ENCODE assay signal across 9 cellular contexts in the genomic region with DNA sequence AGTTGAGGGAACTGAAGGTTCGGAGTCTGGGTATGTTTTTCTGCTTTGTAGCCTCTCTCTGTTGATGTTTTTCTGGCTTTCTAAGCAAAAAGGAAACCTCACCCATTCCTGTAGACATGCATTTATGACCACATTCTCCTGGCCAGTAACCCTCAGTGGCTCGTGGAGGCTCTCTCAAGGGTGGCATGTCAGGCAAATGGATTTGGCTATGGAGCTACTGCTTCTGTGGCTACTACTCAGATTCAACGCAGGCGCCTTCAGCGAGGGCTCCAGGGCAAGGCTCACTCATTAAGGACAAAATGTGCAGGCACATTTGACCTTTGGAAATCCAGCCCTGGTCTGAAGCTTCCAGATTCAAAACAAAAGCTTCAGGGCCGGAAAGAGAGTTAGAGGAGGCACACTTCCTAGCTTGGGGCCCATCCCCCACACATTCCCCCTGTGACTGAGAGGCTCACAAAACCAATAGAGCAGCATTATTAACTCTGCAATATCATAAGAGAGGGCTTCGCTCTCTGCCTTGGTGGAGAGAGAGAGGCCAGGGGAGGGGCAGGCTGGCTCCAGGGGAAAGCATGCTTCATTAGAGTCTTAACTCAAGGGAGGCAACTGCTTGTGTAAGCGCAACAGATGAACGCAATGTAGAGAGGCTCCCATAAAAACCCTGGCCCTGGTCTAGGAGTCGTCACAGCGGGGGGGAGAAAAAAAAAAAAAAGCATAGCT. TPM values are rescaled to one million over a fixed set of nuclear protein-coding genes. Genes with fewer than 3 reads are reported as not detected.
DNase-seq lines count a peak whose midpoint lies in the region; ATAC-seq, FAIRE-seq and TF ChIP-seq lines count a peak whose summit lies in the region.
"Had no signal": no experiment of that assay in that cellular context is flagged by ENCODE, and none has a peak within 500 bp of the region (broad histone marks: within the 10 kb centered on the region; RNA-seq: fewer than 3 reads in every experiment).

No MANE protein-coding gene starts in this region.

- peaks cover 9% of the 10 kb centered on the region for H3K36me3 Mint-ChIP-seq in activated B cell treated with CpG ODN at 0.5 μM for 24 hours (ENCODE audit: low read depth)
- no peaks in the 10 kb centered on the region for H3K36me3 Mint-ChIP-seq in mesothelial cell of epicardium
- peaks cover 21% of the 10 kb centered on the region for H3K36me3 Mint-ChIP-seq in stimulated activated naive CD8-positive, alpha-beta T cell treated with anti-CD3 and anti-CD28 coated beads, Interleukin-15, Interleukin-2, amounts not matched to agents 100 ng/mL and 50 ng/mL, for 24 hours (ENCODE audit: low read depth)

- H3K27me3 Mint-ChIP-seq in activated B cell treated with CpG ODN at 0.5 μM for 24 hours, result no peaks in the 10 kb centered on the region
- no peaks in the 10 kb centered on the region for H3K27me3 Mint-ChIP-seq in mesothelial cell of epicardium (ENCODE audit: low read depth)
- H3K27me3 Mint-ChIP-seq in stimulated activated naive CD8-positive, alpha-beta T cell treated with anti-CD3 and anti-CD28 coated beads, Interleukin-15, Interleukin-2, amounts not matched to agents 100 ng/mL and 50 ng/mL, for 24 hours, result no peaks in the 10 kb centered on the region

- no peak for FAIRE-seq in HTR-8/SVneo (lab: Jason Lieb, UNC)
- FAIRE-seq: colon had no signal

- DNase-seq in activated gamma-delta T cell treated with Interleukin-2 at 50 U/mL for 16 hours (peak; percentile 55), activated gamma-delta T cell (lab: John Stamatoyannopoulos, UW) (no peak), Kasumi-1 (lab: John Stamatoyannopoulos, UW) (peak; percentile 25 to 31), activated B cell treated with CpG ODN at 0.5 μM for 24 hours (peak; percentile 34), ecto neural progenitor cell (ENCODE audit: low spot score) (peak; percentile 64), mesothelial cell of epicardium (ENCODE audit: low spot score in 2 of 2, unreplicated experiment in 2 of 2) (peak in 1 of 2 experiments; percentile 45), HTR-8/SVneo (ENCODE audit: insufficient read length, low spot score) (no peak)

- H3K27ac Mint-ChIP-seq in activated B cell treated with CpG ODN at 0.5 μM for 24 hours (peak overlapping the region; percentile 92), mesothelial cell of epicardium (peak overlapping the region; percentile 52)
- peak overlapping the region; percentile 83 for H3K27ac Mint-ChIP-seq in stimulated activated naive CD8-positive, alpha-beta T cell treated with anti-CD3 and anti-CD28 coated beads, Interleukin-15, Interleukin-2, amounts not matched to agents 100 ng/mL and 50 ng/mL, for 24 hours

- H3K4me1 Mint-ChIP-seq in activated B cell treated with CpG ODN at 0.5 μM for 24 hours, result peaks cover 63% of the 10 kb centered on the region
- peaks cover 39% of the 10 kb centered on the region for H3K4me1 Mint-ChIP-seq in mesothelial cell of epicardium
- peaks cover 78% of the 10 kb centered on the region for H3K4me1 Mint-ChIP-seq in stimulated activated naive CD8-positive, alpha-beta T cell treated with anti-CD3 and anti-CD28 coated beads, Interleukin-15, Interleukin-2, amounts not matched to agents 100 ng/mL and 50 ng/mL, for 24 hours (ENCODE audit: low read depth)

- intact Hi-C loops in activated B cell treated with CpG ODN at 0.5 μM for 24 hours (cut with micrococcal nuclease), result loop anchor here (1.0 to 5.0 kb wide), 4 partner anchors 12 to 385 kb away; a partner anchor contains a TSS

- peak overlapping the region; percentile 52 for H3K4me3 Mint-ChIP-seq in activated B cell treated with CpG ODN at 0.5 μM for 24 hours
- peak overlapping the region; percentile 9 for H3K4me3 Mint-ChIP-seq in mesothelial cell of epicardium
- peak overlapping the region; percentile 75 for H3K4me3 Mint-ChIP-seq in stimulated activated naive CD8-positive, alpha-beta T cell treated with anti-CD3 and anti-CD28 coated beads, Interleukin-15, Interleukin-2, amounts not matched to agents 100 ng/mL and 50 ng/mL, for 24 hours

- CTCF ChIA-PET in activated B cell treated with CpG ODN at 0.5 μM for 24 hours (lab: Charles Lee), result interaction anchor here (1.1 to 3.4 kb wide), 4 partner anchors 22 to 329 kb away, joined by 3 to 14 read pairs (median 9); a partner anchor contains a TSS

- POLR2A ChIA-PET in activated B cell treated with CpG ODN at 0.5 μM for 24 hours (lab: Charles Lee), result interaction anchor here (0.7 to 4.8 kb wide), 11 partner anchors 9 to 1247 kb away, joined by 3 to 202 read pairs (median 6); a partner anchor contains a TSS

- H3K9me3 Mint-ChIP-seq in activated B cell treated with CpG ODN at 0.5 μM for 24 hours (no peaks in the 10 kb centered on the region), mesothelial cell of epicardium (no peaks in the 10 kb centered on the region)
- H3K9me3 Mint-ChIP-seq in stimulated activated naive CD8-positive, alpha-beta T cell treated with anti-CD3 and anti-CD28 coated beads, Interleukin-15, Interleukin-2, amounts not matched to agents 100 ng/mL and 50 ng/mL, for 24 hours, result no peaks in the 10 kb centered on the region

- ATAC-seq in activated B cell treated with CpG ODN at 0.5 μM for 24 hours (ENCODE audit: low read depth), result peak; percentile 65

- TF ChIP-seq CTCF in activated B cell treated with CpG ODN at 0.5 μM for 24 hours (IDR thresholded peaks at IDR 0.05), result no peak
- TF ChIP-seq CTCF in mesothelial cell of epicardium (IDR thresholded peaks at IDR 0.05; ENCODE audit: unreplicated experiment), result no peak

RNA-seq across cellular contexts. Expression of a gene that starts 22.1 kb away (rescaled TPM):
- total RNA-seq in activated B cell treated with CpG ODN at 0.5 μM for 24 hours (31.7 and 35.8 TPM in 2 replicates), mesothelial cell of epicardium (16.2 to 17.8 TPM (median 16.9 TPM) in 3 replicates)

Comparison
In these comparisons a context has a peak if more than half of its experiments do, and no peak if none do; other contexts are left out.
1. DNase-seq: peak in activated gamma-delta T cell treated with Interleukin-2 at 50 U/mL for 16 hours (single experiment), Kasumi-1 (2 of 2), activated B cell treated with CpG ODN at 0.5 μM for 24 hours (single experiment) and ecto neural progenitor cell (single experiment); none in activated gamma-delta T cell (single experiment) and HTR-8/SVneo (single experiment).
2. H3K4me3 Mint-ChIP-seq: peak in every context shown above with its lines; median percentile 75 in stimulated activated naive CD8-positive, alpha-beta T cell treated with anti-CD3 and anti-CD28 coated beads, Interleukin-15, Interleukin-2, amounts not matched to agents 100 ng/mL and 50 ng/mL, for 24 hours; 52 in activated B cell treated with CpG ODN at 0.5 μM for 24 hours; 9 in mesothelial cell of epicardium.
3. Peak in every context shown above with its lines, with median percentiles within 50 percentile points of each other: H3K27ac Mint-ChIP-seq.